In the genomic region with DNA sequence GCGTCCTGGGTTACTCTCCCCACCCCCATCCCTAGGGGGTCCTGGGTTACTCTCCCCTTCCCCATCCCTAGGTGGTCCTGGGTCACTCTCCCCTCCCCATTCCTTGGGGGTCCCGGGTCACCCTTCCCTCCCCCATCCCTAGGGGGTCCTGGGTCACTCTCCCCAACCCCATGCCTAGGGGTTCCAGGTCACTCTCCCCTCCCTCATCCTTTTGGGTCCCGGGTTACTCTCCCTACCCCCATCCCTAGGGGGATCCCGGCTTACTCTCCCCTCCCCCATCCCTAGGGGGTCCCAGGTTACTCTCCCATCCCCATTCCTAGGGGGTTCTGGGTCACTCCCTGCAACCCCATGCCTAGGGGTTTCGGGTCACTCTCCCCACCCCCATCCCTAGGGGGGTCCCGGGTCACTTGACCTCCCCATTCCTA, we compare ENCODE assay signal across 11 cellular contexts. TPM values are rescaled to one million over a fixed set of nuclear protein-coding genes. Genes with fewer than 3 reads are reported as not detected.
DNase-seq lines count a peak whose midpoint lies in the region; ATAC-seq, FAIRE-seq and TF ChIP-seq lines count a peak whose summit lies in the region.
"Had no signal": no experiment of that assay in that cellular context is flagged by ENCODE, and none has a peak within 500 bp of the region (broad histone marks: within the 10 kb centered on the region; RNA-seq: fewer than 3 reads in every experiment).

No MANE protein-coding gene starts in this region.

- no peak for ATAC-seq in HG03520 (IDR thresholded peaks at IDR 0.05; ENCODE audit: unreplicated experiment)
- ATAC-seq in HG03457 (IDR thresholded peaks at IDR 0.05; ENCODE audit: unreplicated experiment): no peak

- peak overlapping the region in 1 of 2 donors; percentile 79 for H3K9ac ChIP-seq in kidney (ENCODE audit: low read length in 2 of 2)

- H3K27ac ChIP-seq in kidney (ENCODE audit: low read depth in 2 of 2, low read length in 2 of 2): no peak overlapping the region
- H3K27ac ChIP-seq in uterus: peak overlapping the region; percentile 59 to 81

- intact Hi-C loops in kidney (cut with DNase I) (no loop called here), uterus (cut with DNase I; ENCODE audit: low total_unique reads) (loop anchor here (5.0 kb wide), 2 partner anchors 59 to 141 kb away; partner anchors contain the start of genes AKAP17A and SLC25A6)

- H3K9me3 ChIP-seq in kidney (ENCODE audit: control insufficient read depth in 1 of 2, low read length in 2 of 2): no peaks in the 10 kb centered on the region
- H3K9me3 ChIP-seq in uterus: no peaks in the 10 kb centered on the region

- H3K4me1 ChIP-seq in kidney (ENCODE audit: control insufficient read depth in 1 of 2, insufficient read depth in 1 of 2, low read depth in 1 of 2, low read length in 2 of 2): peaks cover 4 to 8% of the 10 kb centered on the region in 2 donors
- peaks cover 3 to 10% of the 10 kb centered on the region in 2 donors for H3K4me1 ChIP-seq in uterus

- H3K36me3 ChIP-seq in kidney (ENCODE audit: control insufficient read depth in 1 of 2, insufficient read depth in 2 of 2, low read length in 2 of 2) (no peaks in the 10 kb centered on the region), uterus (no peaks in the 10 kb centered on the region)

- peak overlapping the region in 1 of 2 donors; percentile 86 for H3K4me3 ChIP-seq in kidney (ENCODE audit: low read length in 2 of 2)
- H3K4me3 ChIP-seq in uterus: peak overlapping the region in 1 of 2 donors; percentile 94

- FAIRE-seq in kidney (lab: Jason Lieb, UNC): no peak

- no peak for TF ChIP-seq POLR2A in uterus (IDR thresholded peaks at IDR 0.05)

- H3K27me3 ChIP-seq in uterus: no peaks in the 10 kb centered on the region

- DNase-seq in stimulated activated CD4-positive, alpha-beta T cell treated with anti-CD3 and anti-CD28 coated beads, Interleukin-4, amount 100 ng/mL, for 24 hours: peak; percentile 11
- DNase-seq in stimulated activated CD4-positive, alpha-beta T cell treated with anti-CD3 and anti-CD28 coated beads, Interleukin-1b, Interleukin-23, amount 100 ng/mL, for 48 hours: no peak
- peak; percentile 18 to 20 for DNase-seq in activated T-cell treated with anti-CD3 and anti-CD28 coated beads, Interleukin-2, amount 50 U/mL, for 48 hours
- DNase-seq in kidney (peak; percentile 72), uterus (no peak), nucleus accumbens (lab: John Stamatoyannopoulos, UW) (no peak)
- DNase-seq: effector CD8-positive, alpha-beta T cell; midbrain; NCI-H510A treated with DMSO at 0.1 percent for 48 hours had no signal

- TF ChIP-seq CTCF in kidney (IDR thresholded peaks at IDR 0.05; ENCODE audit: borderline replicate concordance, extremely low read depth, insufficient read depth) (no peak), uterus (IDR thresholded peaks at IDR 0.05) (no peak)

RNA-seq across cellular contexts. Expression of gene ASMTL, which starts 1.4 kb away (rescaled TPM):
- 33.3 TPM for total RNA-seq in kidney
- 29.9 TPM for polyA plus RNA-seq in kidney (ENCODE audit: insufficient read depth, low read depth, low replicate concordance)
- total RNA-seq in uterus: 10 to 100 TPM in 2 of 4 donors, 1 to 10 TPM in 2; 6.4 to 43.5 (median 11.1) TPM

RNA-seq across cellular contexts. Expression of gene SLC25A6, which starts 59.4 kb away (rescaled TPM):
- total RNA-seq in kidney (357 TPM), uterus (100 to 1,000 TPM; 140 to 289 (median 207) TPM)
- polyA plus RNA-seq in kidney (ENCODE audit: insufficient read depth, low read depth, low replicate concordance): 654 TPM

Comparison
In these comparisons a context has a peak if more than half of its experiments do, and no peak if none do; other contexts are left out.
1. DNase-seq: peak in stimulated activated CD4-positive, alpha-beta T cell treated with anti-CD3 and anti-CD28 coated beads, Interleukin-4, amount 100 ng/mL, for 24 hours (single experiment), activated T-cell treated with anti-CD3 and anti-CD28 coated beads, Interleukin-2, amount 50 U/mL, for 48 hours (2 of 2) and kidney (single experiment); none in stimulated activated CD4-positive, alpha-beta T cell treated with anti-CD3 and anti-CD28 coated beads, Interleukin-1b, Interleukin-23, amount 100 ng/mL, for 48 hours (single experiment), uterus (0 of 2) and nucleus accumbens (0 of 56).
2. H3K27ac ChIP-seq: peak in uterus (2 of 2); none in kidney (0 of 2).